Comparison of ENCODE assay signal across 15 cellular contexts in the genomic region with DNA sequence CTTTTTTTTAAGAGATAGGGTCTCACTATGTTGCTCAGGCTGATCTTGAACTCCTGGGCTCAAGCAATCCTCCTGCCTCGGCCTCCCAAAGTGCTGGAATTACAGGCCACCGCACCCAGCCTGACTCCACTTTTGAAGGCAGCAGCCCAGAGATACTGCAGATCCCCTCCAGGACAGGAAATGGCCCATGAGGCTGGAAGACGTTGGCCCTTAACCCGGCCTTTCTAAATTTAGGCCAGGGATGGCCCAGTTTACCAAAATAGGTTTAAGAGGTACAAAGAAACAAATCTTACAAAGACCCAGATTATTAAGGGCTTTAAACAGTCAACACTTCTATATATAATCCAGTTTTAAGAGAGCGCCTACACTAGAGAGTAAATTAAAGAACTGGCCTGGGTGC.
"Had no signal": no experiment of that assay in that cellular context is flagged by ENCODE, and none has a peak within 500 bp of the region (broad histone marks: within the 10 kb centered on the region; RNA-seq: fewer than 3 reads in every experiment).

No MANE protein-coding gene starts in this region.

- H3K4me1 ChIP-seq: upper lobe of right lung had no signal

- ATAC-seq: activated CD8-positive, alpha-beta memory T cell treated with anti-CD3 and anti-CD28 coated beads, Interleukin-2, amount 10 ng/mL, durations not matched to agents 7 days and 5 days; activated T-cell treated with anti-CD3 and anti-CD28 coated beads, Interleukin-2, amount 50 U/mL, for 4 hours; naive thymus-derived CD8-positive, alpha-beta T cell; upper lobe of right lung had no signal

- H3K27me3 ChIP-seq: colonic mucosa, upper lobe of right lung had no signal

- H3K36me3 ChIP-seq: colonic mucosa had no signal

- H3K4me3 ChIP-seq: colonic mucosa, mucosa of descending colon, upper lobe of right lung had no signal

- H3K9me3 ChIP-seq: colonic mucosa, mucosa of descending colon, upper lobe of right lung had no signal

- DNase-seq: activated CD4-positive, alpha-beta T cell treated with anti-CD3 and anti-CD28 coated beads, Interleukin-2, amount 50 U/mL, for 4 hours; activated CD4-positive, CD25-positive, alpha-beta regulatory T cell treated with anti-CD3 and anti-CD28 coated beads, Interleukin-2, amount 50 U/mL, for 72 hours; activated CD8-positive, alpha-beta memory T cell treated with anti-CD3 and anti-CD28 coated beads, Interleukin-2, amount 10 ng/mL, durations not matched to agents 7 days and 5 days; activated gamma-delta T cell treated with Interleukin-2 at 50 U/mL for 16 hours; activated T-cell treated with anti-CD3 and anti-CD28 coated beads, Interleukin-2, amount 50 U/mL, for 4 hours; effector CD4-positive, alpha-beta T cell; kidney glomerular epithelial cell; mammary epithelial cell; naive thymus-derived CD8-positive, alpha-beta T cell; occipital lobe; stimulated activated CD4-positive, alpha-beta T cell treated with anti-CD3 and anti-CD28 coated beads, Interleukin-4, amount 100 ng/mL, for 1 hour; stimulated activated CD8-positive, alpha-beta memory T cell treated with anti-CD3 and anti-CD28 coated beads, Interleukin-4, amount 100 ng/mL, for 48 hours; upper lobe of right lung had no signal

- H3K27ac ChIP-seq: colonic mucosa, upper lobe of right lung had no signal
